In genomic region chr22:26131755-26132154, GRCh38 we compare ENCODE assay signal across 29 cellular contexts. TPM values are rescaled to one million over a fixed set of nuclear protein-coding genes. Genes with fewer than 3 reads are reported as not detected.
"Had no signal": no experiment of that assay in that cellular context is flagged by ENCODE, and none has a peak within 500 bp of the region (broad histone marks: within the 10 kb centered on the region; RNA-seq: fewer than 3 reads in every experiment).

No MANE protein-coding gene starts in this region.

- H3K36me3 ChIP-seq: gastroesophageal sphincter, heart left ventricle, right atrium auricular region, suprapubic skin, transverse colon had no signal

- DNase-seq: dorsolateral prefrontal cortex; effector CD4-positive, alpha-beta T cell; foreskin keratinocyte; heart left ventricle; hippocampal formation; kidney; natural killer cell; stimulated activated CD4-positive, alpha-beta T cell treated with anti-CD3 and anti-CD28 coated beads, Interleukin-12 subunit alpha, Interleukin-12 subunit beta, amount 100 ng/mL, for 4 hours; stimulated activated CD4-positive, alpha-beta T cell treated with anti-CD3 and anti-CD28 coated beads, Interleukin-1b, Interleukin-23, amount 100 ng/mL, for 48 hours; stimulated activated CD4-positive, alpha-beta T cell treated with anti-CD3 and anti-CD28 coated beads, Interleukin-4, amount 100 ng/mL, for 1 hour; stimulated activated CD8-positive, alpha-beta memory T cell treated with anti-CD3 and anti-CD28 coated beads, Interleukin-4, amount 100 ng/mL, for 48 hours; stimulated activated naive CD4-positive, alpha-beta T cell; stimulated activated naive CD8-positive, alpha-beta T cell treated with anti-CD3 and anti-CD28 coated beads, Interleukin-15, amount 100 ng/mL, for 72 hours; transverse colon had no signal

- H3K27ac Mint-ChIP-seq: memory B cell; natural killer cell; progenitor cell of endocrine pancreas; stimulated activated naive CD8-positive, alpha-beta T cell treated with anti-CD3 and anti-CD28 coated beads, Interleukin-15, amount 100 ng/mL, for 72 hours had no signal

- H3K79me2 ChIP-seq: parathyroid adenoma had no signal

- H3K27ac ChIP-seq: dorsolateral prefrontal cortex, epithelial cell of prostate, foreskin keratinocyte, gastroesophageal sphincter, heart left ventricle, parathyroid adenoma, right atrium auricular region, suprapubic skin, transverse colon had no signal

- H2AFZ ChIP-seq: parathyroid adenoma had no signal

- H3K4me1 Mint-ChIP-seq: memory B cell; natural killer cell; stimulated activated naive CD8-positive, alpha-beta T cell treated with anti-CD3 and anti-CD28 coated beads, Interleukin-15, amount 100 ng/mL, for 72 hours had no signal

- H3K9me3 Mint-ChIP-seq: memory B cell; natural killer cell; neural crest cell; stimulated activated naive CD8-positive, alpha-beta T cell treated with anti-CD3 and anti-CD28 coated beads, Interleukin-15, amount 100 ng/mL, for 72 hours had no signal

- H3K4me1 ChIP-seq: foreskin keratinocyte, gastroesophageal sphincter, heart left ventricle, parathyroid adenoma, right atrium auricular region, suprapubic skin, transverse colon had no signal

- H3K27me3 ChIP-seq: foreskin keratinocyte, right atrium auricular region, transverse colon had no signal

- H3K27me3 Mint-ChIP-seq: stimulated activated naive CD8-positive, alpha-beta T cell treated with anti-CD3 and anti-CD28 coated beads, Interleukin-15, amount 100 ng/mL, for 72 hours had no signal

- H3K4me2 ChIP-seq: smooth muscle cell had no signal

- H3K4me3 Mint-ChIP-seq: memory B cell; natural killer cell; neural crest cell; stimulated activated naive CD8-positive, alpha-beta T cell treated with anti-CD3 and anti-CD28 coated beads, Interleukin-15, amount 100 ng/mL, for 72 hours had no signal

- H3K9me3 ChIP-seq: gastroesophageal sphincter, heart left ventricle, right atrium auricular region, suprapubic skin, transverse colon had no signal

- ATAC-seq: esophagus mucosa; foreskin keratinocyte; gastroesophageal sphincter; heart left ventricle; left lobe of liver; natural killer cell; sciatic nerve; stimulated activated naive CD8-positive, alpha-beta T cell treated with anti-CD3 and anti-CD28 coated beads, Interleukin-15, amount 100 ng/mL, for 72 hours had no signal

- H3K9ac ChIP-seq: parathyroid adenoma had no signal

- H3K36me3 Mint-ChIP-seq: memory B cell, natural killer cell had no signal

- H3K4me3 ChIP-seq: dorsolateral prefrontal cortex, gastroesophageal sphincter, heart left ventricle, lung, right atrium auricular region, smooth muscle cell, suprapubic skin, transverse colon had no signal

RNA-seq across cellular contexts. Expression of gene SEZ6L, which starts 37.5 kb away (rescaled TPM):
- total RNA-seq: fibroblast of lung, foreskin keratinocyte, osteoblast had no signal
- polyA plus RNA-seq: fibroblast of lung, foreskin keratinocyte had no signal
